Comparison of ENCODE assay signal across 2 cellular contexts in genomic region chr12:57474430-57474829, GRCh38.
TF ChIP-seq lines count a peak whose summit lies in the region.

No MANE protein-coding gene starts in this region.

TF ChIP-seq in Ishikawa, 13 proteins besides CTCF, POLR2A, EP300 and RAD21:
- no peak for TF ChIP-seq USF1 (IDR thresholded peaks at IDR 0.05)
- peak; percentile 48; the same call in 1 of the 2 replicates for TF ChIP-seq NFIC (IDR thresholded peaks at IDR 0.05)

TF ChIP-seq in GM12878, 131 proteins besides CTCF, POLR2A, EP300 and RAD21:
- no peak for TF ChIP-seq KLF5 (IDR thresholded peaks at IDR 0.05; ENCODE audit: partially characterized antibody)
- TF ChIP-seq CREB1 (IDR thresholded peaks at IDR 0.05; ENCODE audit: low read depth) = no peak
- no peak for TF ChIP-seq KDM1A (IDR thresholded peaks at IDR 0.05; ENCODE audit: borderline replicate concordance)
- TF ChIP-seq RCOR1 (conservative IDR thresholded peaks at IDR 0.05; ENCODE audit: low read depth, low read length) = no peak
- TF ChIP-seq JUND (IDR thresholded peaks at IDR 0.05; ENCODE audit: low read depth, low read length) = no peak
- no peak for TF ChIP-seq ESRRA (IDR thresholded peaks at IDR 0.05; ENCODE audit: low read length)
- TF ChIP-seq E4F1 (IDR thresholded peaks at IDR 0.05; ENCODE audit: borderline replicate concordance, partially characterized antibody) = no peak
- TF ChIP-seq NFXL1 (IDR thresholded peaks at IDR 0.05; ENCODE audit: borderline replicate concordance) = no peak
